ENCODE assay signal across 13 cellular contexts in the genomic region with DNA sequence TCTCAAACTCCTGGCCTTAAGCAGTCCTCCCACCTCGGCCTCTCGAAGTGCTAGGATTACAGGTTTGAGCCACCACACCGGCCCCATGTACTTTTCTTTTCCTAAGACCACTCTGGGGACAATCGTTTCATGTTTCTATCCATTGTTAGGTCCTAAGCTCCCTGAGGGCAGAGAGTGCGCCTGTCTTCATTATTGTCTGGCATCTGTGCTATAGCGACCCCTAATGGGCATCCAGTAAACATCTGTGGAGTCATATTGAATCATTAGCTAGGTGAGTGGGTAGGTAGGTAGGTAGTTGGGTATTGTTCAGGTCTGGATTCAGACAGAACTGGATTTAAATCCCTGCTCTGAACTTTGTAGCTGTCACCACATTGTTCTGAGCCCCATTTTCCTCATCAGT.
DNase-seq lines count a peak whose midpoint lies in the region; ATAC-seq and TF ChIP-seq lines count a peak whose summit lies in the region.
"Had no signal": no experiment of that assay in that cellular context is flagged by ENCODE, and none has a peak within 500 bp of the region (broad histone marks: within the 10 kb centered on the region; RNA-seq: fewer than 3 reads in every experiment).

No MANE protein-coding gene starts in this region.

- RAD21 ChIA-PET in HCT116 (lab: Charles Lee; ENCODE audit: low non-redundant PET in 1 of 2, low total read pairs in 2 of 2, uncharacterized antibody in 2 of 2, unreplicated experiment in 2 of 2) = no interaction called here

- H3K27me3 ChIP-seq in HCT116 (ENCODE audit: insufficient read depth, low read length) (no peaks in the 10 kb centered on the region), SU-DHL-6 (ENCODE audit: low read length) (no peaks in the 10 kb centered on the region), foreskin keratinocyte (peaks cover 5% of the 10 kb centered on the region)
- H3K27me3 ChIP-seq: testis had no signal

- POLR2A ChIA-PET in HCT116 (lab: Charles Lee) = no interaction called here

- no peak overlapping the region for H3K4me2 ChIP-seq in HCT116 (ENCODE audit: low read length)
- no peak overlapping the region for H3K4me2 ChIP-seq in SU-DHL-6 (ENCODE audit: low read depth, low read length, poor library complexity, severe bottlenecking)

- no peak overlapping the region for H3K4me3 ChIP-seq in HCT116 (replicated peaks in 1 of 2; ENCODE audit: low read depth in 1 of 2, low read length in 2 of 2)
- H3K4me3 ChIP-seq in SU-DHL-6 (ENCODE audit: insufficient read depth, low read length, poor library complexity, severe bottlenecking) = no peak overlapping the region
- H3K4me3 ChIP-seq: testis had no signal

- H4K20me1 ChIP-seq in HCT116 (ENCODE audit: insufficient read depth) (no peaks in the 10 kb centered on the region), SU-DHL-6 (ENCODE audit: low read depth, low read length) (no peaks in the 10 kb centered on the region)

- H3K36me3 ChIP-seq in HCT116 (ENCODE audit: control insufficient read depth in 1 of 2, insufficient read depth in 2 of 2, low read length in 2 of 2) (no peaks in the 10 kb centered on the region), SU-DHL-6 (ENCODE audit: low read length) (no peaks in the 10 kb centered on the region)

- peak; percentile 41 for TF ChIP-seq RAD21 in HCT116 (IDR thresholded peaks at IDR 0.05; ENCODE audit: low read depth)

- TF ChIP-seq CTCF in HCT116 (IDR thresholded peaks at IDR 0.05 in 2 of 3, conservative IDR thresholded peaks at IDR 0.05 in 1 of 3; ENCODE audit: borderline replicate concordance in 1 of 3, insufficient read depth in 1 of 3, low read depth in 2 of 3, low read length in 2 of 3) = peak in 2 of 3 experiments; percentile 33 to 58; a peak in 4 of 6 replicates
- peak; percentile 35 for TF ChIP-seq CTCF in SU-DHL-6 (IDR thresholded peaks at IDR 0.05; ENCODE audit: insufficient read depth, low read length, poor library complexity, severe bottlenecking)
- TF ChIP-seq CTCF in foreskin keratinocyte (conservative IDR thresholded peaks at IDR 0.05) = peak; percentile 60

- peak; percentile 28 for DNase-seq in ELF-1 (ENCODE audit: low read depth, low spot score)
- no peak for DNase-seq in HCT116 (ENCODE audit: low read depth, low spot score)
- no peak for DNase-seq in foreskin keratinocyte
- no peak for DNase-seq in posterior vena cava (ENCODE audit: low spot score)
- no peak for DNase-seq in NCI-H128 (lab: John Stamatoyannopoulos, UW; ENCODE audit: unreplicated experiment)
- DNase-seq in Right ventricle myocardium inferior (ENCODE audit: missing footprints) = no peak
- DNase-seq: Caco-2, naive B cell, SW 1271, testis had no signal

- ATAC-seq in HCT116 = peak; percentile 47; the same call in 1 of the 2 replicates
- ATAC-seq in foreskin keratinocyte = no peak
- ATAC-seq in GM18858 (IDR thresholded peaks at IDR 0.05; ENCODE audit: unreplicated experiment) = no peak
- ATAC-seq in Right ventricle myocardium inferior = no peak
- ATAC-seq: activated T-helper 17 cell treated with anti-CD3 and anti-CD28 coated beads, Interleukin-2, amount 50 U/mL, for 72 hours had no signal

- H3K27ac ChIP-seq in HCT116 (ENCODE audit: low read depth, low read length) = no peak overlapping the region
- H3K27ac ChIP-seq in SU-DHL-6 (ENCODE audit: low read depth, low read length) = no peak overlapping the region
- H3K27ac ChIP-seq in foreskin keratinocyte = no peak overlapping the region
- H3K27ac ChIP-seq: testis had no signal

- H2AFZ ChIP-seq in HCT116 (ENCODE audit: low read depth, low read length, poor library complexity, severe bottlenecking) = no peak overlapping the region
- no peak overlapping the region for H2AFZ ChIP-seq in SU-DHL-6 (ENCODE audit: low read depth, low read length, severe bottlenecking)

- H3K4me1 ChIP-seq in HCT116 (ENCODE audit: control insufficient read depth in 1 of 2, insufficient read depth in 2 of 2, low read length in 2 of 2) (peaks cover 0 to 9% of the 10 kb centered on the region in 2 experiments; a peak in 2 of 4 replicates), foreskin keratinocyte (peaks cover 3% of the 10 kb centered on the region)
- H3K4me1 ChIP-seq: Caco-2, testis had no signal

- H3K9me3 ChIP-seq in HCT116 (ENCODE audit: control insufficient read depth in 1 of 2, insufficient read depth in 1 of 2, low read depth in 1 of 2, low read length in 2 of 2) (no peaks in the 10 kb centered on the region), SU-DHL-6 (ENCODE audit: insufficient read depth, low read length) (no peaks in the 10 kb centered on the region)
- H3K9me3 ChIP-seq: Caco-2, testis had no signal

- H3K9ac ChIP-seq in HCT116 (ENCODE audit: low read length) (no peak overlapping the region), SU-DHL-6 (ENCODE audit: low read length) (no peak overlapping the region)

- CTCF ChIA-PET in HCT116 (lab: Charles Lee) = interaction anchor here (1.4 to 2.5 kb wide), 3 partner anchors 13 to 230 kb away, joined by 4 to 7 read pairs (median 5); no protein-coding TSS in a partner anchor

- TF ChIP-seq POLR2A in HCT116 (IDR thresholded peaks at IDR 0.05; ENCODE audit: borderline replicate concordance, extremely low read depth, insufficient read depth, insufficient read length) = no peak

- H3F3A ChIP-seq in SU-DHL-6 (ENCODE audit: insufficient read depth) = no peaks in the 10 kb centered on the region

- H3K79me2 ChIP-seq in HCT116 (ENCODE audit: insufficient read depth, low read length) (no peaks in the 10 kb centered on the region), SU-DHL-6 (ENCODE audit: insufficient read depth, low read length) (no peaks in the 10 kb centered on the region)

- BruUV-seq in HCT116 (replicated peaks; lab: Mats Ljungman, UMichigan) = no TSS peak

- H3K9me2 ChIP-seq in HCT116 (ENCODE audit: insufficient read depth) = no peaks in the 10 kb centered on the region
- no peaks in the 10 kb centered on the region for H3K9me2 ChIP-seq in SU-DHL-6 (replicated peaks; ENCODE audit: insufficient read depth, low read length)

- intact Hi-C loops in HCT116 (cut with micrococcal nuclease) = loop anchor here (2.0 kb wide), 1 partner anchor 45 kb away; no protein-coding TSS in a partner anchor
- intact Hi-C loops in posterior vena cava (cut with DNase I) = no loop called here
- intact Hi-C loops in Right ventricle myocardium inferior (cut with DNase I) = no loop called here

TF ChIP-seq in HCT116, 20 proteins besides CTCF, POLR2A, EP300 and RAD21:
- TF ChIP-seq EZH2phosphoT487 (IDR thresholded peaks at IDR 0.05; ENCODE audit: borderline replicate concordance) (no peak), TCF7L2 (IDR thresholded peaks at IDR 0.05; ENCODE audit: borderline replicate concordance, extremely low read depth, insufficient read depth, insufficient read length) (no peak), EGR1 (IDR thresholded peaks at IDR 0.05; ENCODE audit: low read depth) (no peak), ELF1 (IDR thresholded peaks at IDR 0.05; ENCODE audit: borderline replicate concordance, low read depth) (no peak), FOSL1 (IDR thresholded peaks at IDR 0.05; ENCODE audit: low read depth) (no peak)
- TF ChIP-seq, protein P1, sequence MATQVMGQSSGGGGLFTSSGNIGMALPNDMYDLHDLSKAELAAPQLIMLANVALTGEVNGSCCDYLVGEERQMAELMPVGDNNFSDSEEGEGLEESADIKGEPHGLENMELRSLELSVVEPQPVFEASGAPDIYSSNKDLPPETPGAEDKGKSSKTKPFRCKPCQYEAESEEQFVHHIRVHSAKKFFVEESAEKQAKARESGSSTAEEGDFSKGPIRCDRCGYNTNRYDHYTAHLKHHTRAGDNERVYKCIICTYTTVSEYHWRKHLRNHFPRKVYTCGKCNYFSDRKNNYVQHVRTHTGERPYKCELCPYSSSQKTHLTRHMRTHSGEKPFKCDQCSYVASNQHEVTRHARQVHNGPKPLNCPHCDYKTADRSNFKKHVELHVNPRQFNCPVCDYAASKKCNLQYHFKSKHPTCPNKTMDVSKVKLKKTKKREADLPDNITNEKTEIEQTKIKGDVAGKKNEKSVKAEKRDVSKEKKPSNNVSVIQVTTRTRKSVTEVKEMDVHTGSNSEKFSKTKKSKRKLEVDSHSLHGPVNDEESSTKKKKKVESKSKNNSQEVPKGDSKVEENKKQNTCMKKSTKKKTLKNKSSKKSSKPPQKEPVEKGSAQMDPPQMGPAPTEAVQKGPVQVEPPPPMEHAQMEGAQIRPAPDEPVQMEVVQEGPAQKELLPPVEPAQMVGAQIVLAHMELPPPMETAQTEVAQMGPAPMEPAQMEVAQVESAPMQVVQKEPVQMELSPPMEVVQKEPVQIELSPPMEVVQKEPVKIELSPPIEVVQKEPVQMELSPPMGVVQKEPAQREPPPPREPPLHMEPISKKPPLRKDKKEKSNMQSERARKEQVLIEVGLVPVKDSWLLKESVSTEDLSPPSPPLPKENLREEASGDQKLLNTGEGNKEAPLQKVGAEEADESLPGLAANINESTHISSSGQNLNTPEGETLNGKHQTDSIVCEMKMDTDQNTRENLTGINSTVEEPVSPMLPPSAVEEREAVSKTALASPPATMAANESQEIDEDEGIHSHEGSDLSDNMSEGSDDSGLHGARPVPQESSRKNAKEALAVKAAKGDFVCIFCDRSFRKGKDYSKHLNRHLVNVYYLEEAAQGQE (IDR thresholded peaks at IDR 0.05; ENCODE audit: low read depth) = no peak
- TF ChIP-seq, protein P2, sequence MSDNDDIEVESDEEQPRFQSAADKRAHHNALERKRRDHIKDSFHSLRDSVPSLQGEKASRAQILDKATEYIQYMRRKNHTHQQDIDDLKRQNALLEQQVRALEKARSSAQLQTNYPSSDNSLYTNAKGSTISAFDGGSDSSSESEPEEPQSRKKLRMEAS (IDR thresholded peaks at IDR 0.05) = no peak
- TF ChIP-seq, protein P3, sequence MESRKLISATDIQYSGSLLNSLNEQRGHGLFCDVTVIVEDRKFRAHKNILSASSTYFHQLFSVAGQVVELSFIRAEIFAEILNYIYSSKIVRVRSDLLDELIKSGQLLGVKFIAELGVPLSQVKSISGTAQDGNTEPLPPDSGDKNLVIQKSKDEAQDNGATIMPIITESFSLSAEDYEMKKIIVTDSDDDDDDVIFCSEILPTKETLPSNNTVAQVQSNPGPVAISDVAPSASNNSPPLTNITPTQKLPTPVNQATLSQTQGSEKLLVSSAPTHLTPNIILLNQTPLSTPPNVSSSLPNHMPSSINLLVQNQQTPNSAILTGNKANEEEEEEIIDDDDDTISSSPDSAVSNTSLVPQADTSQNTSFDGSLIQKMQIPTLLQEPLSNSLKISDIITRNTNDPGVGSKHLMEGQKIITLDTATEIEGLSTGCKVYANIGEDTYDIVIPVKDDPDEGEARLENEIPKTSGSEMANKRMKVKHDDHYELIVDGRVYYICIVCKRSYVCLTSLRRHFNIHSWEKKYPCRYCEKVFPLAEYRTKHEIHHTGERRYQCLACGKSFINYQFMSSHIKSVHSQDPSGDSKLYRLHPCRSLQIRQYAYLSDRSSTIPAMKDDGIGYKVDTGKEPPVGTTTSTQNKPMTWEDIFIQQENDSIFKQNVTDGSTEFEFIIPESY (IDR thresholded peaks at IDR 0.05; ENCODE audit: extremely low read depth, insufficient replicate concordance, low read length) = no peak
- TF ChIP-seq, protein P4, sequence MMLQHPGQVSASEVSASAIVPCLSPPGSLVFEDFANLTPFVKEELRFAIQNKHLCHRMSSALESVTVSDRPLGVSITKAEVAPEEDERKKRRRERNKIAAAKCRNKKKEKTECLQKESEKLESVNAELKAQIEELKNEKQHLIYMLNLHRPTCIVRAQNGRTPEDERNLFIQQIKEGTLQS (IDR thresholded peaks at IDR 0.05) = no peak
